27 cellular contexts compared by ENCODE assay signal in the genomic region with DNA sequence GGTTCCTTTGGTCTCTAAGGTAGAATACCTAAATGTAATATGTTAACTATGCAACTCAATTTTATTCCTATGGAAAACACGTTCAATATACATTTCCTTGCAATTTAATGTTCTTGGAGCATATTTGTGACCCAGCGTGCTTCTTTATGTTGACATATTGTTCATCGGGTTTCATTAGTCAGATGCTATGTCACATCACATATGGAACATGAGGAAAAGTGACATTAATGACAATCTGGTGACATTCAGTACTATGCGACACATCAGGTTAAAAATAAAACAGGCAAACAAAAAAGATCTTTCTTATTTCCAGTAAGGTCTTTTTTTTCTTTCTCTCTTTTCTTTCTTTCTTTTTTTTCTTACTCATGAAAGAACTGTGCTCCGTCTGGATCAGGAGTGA.
"Had no signal": no experiment of that assay in that cellular context is flagged by ENCODE, and none has a peak within 500 bp of the region (broad histone marks: within the 10 kb centered on the region; RNA-seq: fewer than 3 reads in every experiment).

No MANE protein-coding gene starts in this region.

- DNase-seq: colonic mucosa; cortex of kidney; dermis blood vessel endothelial cell; dorsolateral prefrontal cortex; effector CD4-positive, alpha-beta T cell; effector CD8-positive, alpha-beta T cell; effector memory CD4-positive, alpha-beta T cell; effector memory CD8-positive, alpha-beta T cell; endodermal cell; erythroblast; esophagus squamous epithelium; foreskin fibroblast; foreskin keratinocyte; foreskin melanocyte; gastrocnemius medialis; glutamatergic neuron; heart left ventricle; heart right ventricle had no signal

- H3K36me3 ChIP-seq: colonic mucosa, esophagus muscularis mucosa, esophagus squamous epithelium, gastrocnemius medialis, gastroesophageal sphincter, heart left ventricle, heart right ventricle had no signal

- ATAC-seq: effector memory CD8-positive, alpha-beta T cell; esophagus mucosa; foreskin keratinocyte; gastrocnemius medialis; gastroesophageal sphincter; heart left ventricle; heart right ventricle had no signal

- H3K27ac ChIP-seq: colonic mucosa, coronary artery, dorsolateral prefrontal cortex, epithelial cell of prostate, esophagus muscularis mucosa, esophagus squamous epithelium, foreskin keratinocyte, gastrocnemius medialis, gastroesophageal sphincter, heart left ventricle, heart right ventricle had no signal

- H3K9me3 ChIP-seq: colonic mucosa, esophagus muscularis mucosa, esophagus squamous epithelium, gastrocnemius medialis, gastroesophageal sphincter, heart left ventricle, heart right ventricle had no signal

- FAIRE-seq: colon, endometrium, endothelial cell of umbilical vein, frontal cortex had no signal

- H3K4me1 ChIP-seq: colonic mucosa, esophagus muscularis mucosa, esophagus squamous epithelium, foreskin keratinocyte, gastrocnemius medialis, gastroesophageal sphincter, heart left ventricle, heart right ventricle had no signal

- H3K4me3 ChIP-seq: colonic mucosa, coronary artery, esophagus muscularis mucosa, esophagus squamous epithelium, gastrocnemius medialis, gastroesophageal sphincter, heart left ventricle, heart right ventricle had no signal

- H3K27me3 ChIP-seq: colonic mucosa, esophagus muscularis mucosa, esophagus squamous epithelium, foreskin keratinocyte, gastrocnemius medialis, gastroesophageal sphincter, heart left ventricle had no signal
